In the genomic region with DNA sequence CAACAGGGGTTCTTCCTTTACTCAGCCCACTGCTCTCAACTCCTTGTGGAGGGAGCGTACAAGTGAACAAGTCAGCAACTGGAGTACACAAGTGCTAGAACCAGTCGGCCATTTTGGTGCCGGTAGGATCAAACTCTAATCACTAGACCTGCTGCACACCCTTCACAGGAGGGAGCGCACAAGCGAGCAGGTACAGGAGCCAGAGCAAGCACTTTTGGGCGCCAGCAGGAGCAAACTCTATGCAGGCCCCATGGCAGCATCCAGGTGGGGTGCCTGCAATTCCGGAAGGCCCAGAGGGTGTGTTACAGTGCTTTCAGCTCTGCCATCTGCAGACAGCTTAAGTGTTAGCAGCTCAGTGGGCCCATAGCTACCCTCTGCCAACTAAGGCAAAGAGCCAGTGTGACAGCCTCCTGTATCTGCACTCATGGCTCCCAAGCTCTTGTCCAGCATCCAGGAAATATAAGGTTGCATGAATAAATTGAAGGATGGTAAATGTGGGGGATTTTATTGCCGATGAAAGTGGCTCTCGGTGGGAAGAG, we compare ENCODE assay signal across 27 cellular contexts.
"Had no signal": no experiment of that assay in that cellular context is flagged by ENCODE, and none has a peak within 500 bp of the region (broad histone marks: within the 10 kb centered on the region; RNA-seq: fewer than 3 reads in every experiment).

No MANE protein-coding gene starts in this region.

- H3K4me3 Mint-ChIP-seq: activated CD8-positive, alpha-beta T cell treated with anti-CD3 and anti-CD28 coated beads for 36 hours; activated naive CD4-positive, alpha-beta T cell treated with anti-CD3 and anti-CD28 coated beads for 36 hours; activated T-cell treated with anti-CD3 and anti-CD28 coated beads, Interleukin-2, amount 50 U/mL, for 24 hours; brain had no signal

- H3K36me3 Mint-ChIP-seq: activated naive CD4-positive, alpha-beta T cell treated with anti-CD3 and anti-CD28 coated beads, Interleukin-2, amount 50 U/mL, for 72 hours had no signal

- H3K27ac Mint-ChIP-seq: activated CD8-positive, alpha-beta T cell treated with anti-CD3 and anti-CD28 coated beads for 36 hours; activated naive CD4-positive, alpha-beta T cell treated with anti-CD3 and anti-CD28 coated beads for 36 hours; activated naive CD4-positive, alpha-beta T cell treated with anti-CD3 and anti-CD28 coated beads, Interleukin-2, amount 50 U/mL, for 72 hours; activated T-cell treated with anti-CD3 and anti-CD28 coated beads, Interleukin-2, amount 50 U/mL, for 24 hours; activated T-helper 2 cell treated with anti-CD3 and anti-CD28 coated beads, Interferon-gamma antibody, Interleukin-2, Interleukin-4, amounts not matched to agents 10 μg/mL and 5 μg/mL and 100 μg/mL, durations not matched to agents 14 hours and 24 hours and 36 hours; brain had no signal

- H3K4me1 Mint-ChIP-seq: brain had no signal

- ATAC-seq: activated CD8-positive, alpha-beta T cell treated with anti-CD3 and anti-CD28 coated beads for 36 hours; activated naive CD4-positive, alpha-beta T cell treated with anti-CD3 and anti-CD28 coated beads, Interleukin-2, amount 50 U/mL, for 72 hours; Panc1 had no signal

- DNase-seq: activated CD4-positive, alpha-beta T cell treated with anti-CD3 and anti-CD28 coated beads for 1 hour; activated CD4-positive, alpha-beta T cell treated with anti-CD3 and anti-CD28 coated beads for 48 hours; activated CD4-positive, alpha-beta T cell treated with anti-CD3 and anti-CD28 coated beads, Interleukin-2, amount 50 U/mL, for 4 hours; activated CD4-positive, CD25-positive, alpha-beta regulatory T cell; activated CD8-positive, alpha-beta T cell treated with anti-CD3 and anti-CD28 coated beads for 36 hours; activated gamma-delta T cell treated with Interleukin-2 at 50 U/mL for 16 hours; activated naive CD4-positive, alpha-beta T cell treated with anti-CD3 and anti-CD28 coated beads for 36 hours; activated T-cell treated with anti-CD3 and anti-CD28 coated beads, Interleukin-2, amount 50 U/mL, for 24 hours; adrenal gland; central memory CD4-positive, alpha-beta T cell; NCI-H1092 treated with DMSO at 0.1 percent for 48 hours; NCI-H1417; NCI-H146; NCI-H187 treated with DMSO at 0.1 percent for 48 hours; NCI-H2081; NCI-H2171 treated with DMSO at 0.1 percent for 48 hours; NCI-H2227 treated with DMSO at 0.1 percent for 48 hours; NCI-H524 treated with DMSO at 0.1 percent for 48 hours; SIG-M5; SW 1271; T-helper 1 cell; T-helper 2 cell; T-helper 9 cell had no signal

- H3K27me3 Mint-ChIP-seq: activated CD8-positive, alpha-beta T cell treated with anti-CD3 and anti-CD28 coated beads for 36 hours; activated T-cell treated with anti-CD3 and anti-CD28 coated beads, Interleukin-2, amount 50 U/mL, for 24 hours had no signal

- H3K9me3 Mint-ChIP-seq: brain had no signal
